In genomic region chr1:58395355-58395754, GRCh38 we compare ENCODE assay signal across 1 cellular context.
TF ChIP-seq lines count a peak whose summit lies in the region.

No MANE protein-coding gene starts in this region.

TF ChIP-seq in WTC11, 78 proteins besides CTCF, POLR2A, EP300 and RAD21 (continued from another document):
- TF ChIP-seq AFF4 (CRISPR knock-in tag; IDR thresholded peaks at IDR 0.05; ENCODE audit: borderline replicate concordance) = no peak
- no peak for TF ChIP-seq KAT7 (CRISPR knock-in tag; IDR thresholded peaks at IDR 0.05; ENCODE audit: borderline replicate concordance)
- TF ChIP-seq NFYB (CRISPR knock-in tag; conservative IDR thresholded peaks at IDR 0.05; ENCODE audit: low read depth) = no peak
TF ChIP-seq in WTC11: peak in this region for 0.
